11 cellular contexts compared by ENCODE assay signal in genomic region chr1:154750681-154751665, GRCh38.
DNase-seq lines count a peak whose midpoint lies in the region; ATAC-seq and TF ChIP-seq lines count a peak whose summit lies in the region.
"Had no signal": no experiment of that assay in that cellular context is flagged by ENCODE, and none has a peak within 500 bp of the region (broad histone marks: within the 10 kb centered on the region; RNA-seq: fewer than 3 reads in every experiment).

No MANE protein-coding gene starts in this region.

- DNase-seq in activated T-cell treated with anti-CD3 and anti-CD28 coated beads, Interleukin-2, amount 50 U/mL, for 24 hours: peak; percentile 49
- no peak for DNase-seq in activated T-cell treated with anti-CD3 and anti-CD28 coated beads, Interleukin-2, amount 50 U/mL, for 1 hour
- peak; percentile 95 for DNase-seq in NCI-H2107 (lab: John Stamatoyannopoulos, UW)
- peak in 1 of 10 donors; percentile 6 for DNase-seq in dorsolateral prefrontal cortex
- no peak for DNase-seq in activated gamma-delta T cell (lab: John Stamatoyannopoulos, UW)
- no peak for DNase-seq in epidermal melanocyte (ENCODE audit: insufficient read length, low spot score)
- DNase-seq: EL; PC-9; stimulated activated CD4-positive, alpha-beta T cell treated with anti-CD3 and anti-CD28 coated beads, Interleukin-2, amount 100 ng/mL, for 24 hours had no signal

- no peak overlapping the region for H3K4me3 Mint-ChIP-seq in activated T-cell treated with anti-CD3 and anti-CD28 coated beads, Interleukin-2, amount 50 U/mL, for 24 hours
- H3K4me3 Mint-ChIP-seq in stimulated activated naive CD8-positive, alpha-beta T cell treated with anti-CD3 and anti-CD28 coated beads, Interleukin-15, Interleukin-2, amounts not matched to agents 100 ng/mL and 50 ng/mL, for 24 hours: no peak overlapping the region

- H3K9me3 Mint-ChIP-seq in activated T-cell treated with anti-CD3 and anti-CD28 coated beads, Interleukin-2, amount 50 U/mL, for 24 hours: no peaks in the 10 kb centered on the region
- H3K9me3 Mint-ChIP-seq in stimulated activated naive CD8-positive, alpha-beta T cell treated with anti-CD3 and anti-CD28 coated beads, Interleukin-15, Interleukin-2, amounts not matched to agents 100 ng/mL and 50 ng/mL, for 24 hours: no peaks in the 10 kb centered on the region

- H3K27me3 ChIP-seq in dorsolateral prefrontal cortex: no peaks in the 10 kb centered on the region

- peaks cover 80% of the 10 kb centered on the region for H3K4me1 Mint-ChIP-seq in activated T-cell treated with anti-CD3 and anti-CD28 coated beads, Interleukin-2, amount 50 U/mL, for 24 hours (ENCODE audit: low read depth)
- peaks cover 74% of the 10 kb centered on the region for H3K4me1 Mint-ChIP-seq in stimulated activated naive CD8-positive, alpha-beta T cell treated with anti-CD3 and anti-CD28 coated beads, Interleukin-15, Interleukin-2, amounts not matched to agents 100 ng/mL and 50 ng/mL, for 24 hours (ENCODE audit: low read depth)

- H3K4me3 ChIP-seq in dorsolateral prefrontal cortex: no peak overlapping the region
- H3K4me3 ChIP-seq: PC-9 had no signal

- H3K27ac Mint-ChIP-seq in activated T-cell treated with anti-CD3 and anti-CD28 coated beads, Interleukin-2, amount 50 U/mL, for 24 hours: peak overlapping the region; percentile 89
- H3K27ac Mint-ChIP-seq in stimulated activated naive CD8-positive, alpha-beta T cell treated with anti-CD3 and anti-CD28 coated beads, Interleukin-15, Interleukin-2, amounts not matched to agents 100 ng/mL and 50 ng/mL, for 24 hours: peak overlapping the region; percentile 95

- H3K36me3 Mint-ChIP-seq in activated T-cell treated with anti-CD3 and anti-CD28 coated beads, Interleukin-2, amount 50 U/mL, for 24 hours (ENCODE audit: low read depth): no peaks in the 10 kb centered on the region
- no peaks in the 10 kb centered on the region for H3K36me3 Mint-ChIP-seq in stimulated activated naive CD8-positive, alpha-beta T cell treated with anti-CD3 and anti-CD28 coated beads, Interleukin-15, Interleukin-2, amounts not matched to agents 100 ng/mL and 50 ng/mL, for 24 hours (ENCODE audit: low read depth)

- no peak for ATAC-seq in HG02870 (IDR thresholded peaks at IDR 0.05; ENCODE audit: unreplicated experiment)

- intact Hi-C loops in dorsolateral prefrontal cortex (cut with DNase I): no loop called here

- H3K27ac ChIP-seq in dorsolateral prefrontal cortex: peak overlapping the region in 35 of 59 donors; percentile 10 to 75 (median 43)
- H3K27ac ChIP-seq: PC-9 had no signal

- H3K27me3 Mint-ChIP-seq in activated T-cell treated with anti-CD3 and anti-CD28 coated beads, Interleukin-2, amount 50 U/mL, for 24 hours: no peaks in the 10 kb centered on the region
- H3K27me3 Mint-ChIP-seq in stimulated activated naive CD8-positive, alpha-beta T cell treated with anti-CD3 and anti-CD28 coated beads, Interleukin-15, Interleukin-2, amounts not matched to agents 100 ng/mL and 50 ng/mL, for 24 hours: no peaks in the 10 kb centered on the region

- no peak for TF ChIP-seq CTCF in dorsolateral prefrontal cortex (IDR thresholded peaks at IDR 0.05 in 54 of 56, conservative IDR thresholded peaks at IDR 0.05 in 2 of 56; ENCODE audit: low read depth in 1 of 56, partially characterized antibody in 56 of 56)

Comparison
In these comparisons a context has a peak if more than half of its experiments do, and no peak if none do; other contexts are left out.
1. DNase-seq: peak in activated T-cell treated with anti-CD3 and anti-CD28 coated beads, Interleukin-2, amount 50 U/mL, for 24 hours (single experiment) and NCI-H2107 (single experiment); none in activated T-cell treated with anti-CD3 and anti-CD28 coated beads, Interleukin-2, amount 50 U/mL, for 1 hour (single experiment), activated gamma-delta T cell (single experiment) and epidermal melanocyte (single experiment).